In the genomic region with DNA sequence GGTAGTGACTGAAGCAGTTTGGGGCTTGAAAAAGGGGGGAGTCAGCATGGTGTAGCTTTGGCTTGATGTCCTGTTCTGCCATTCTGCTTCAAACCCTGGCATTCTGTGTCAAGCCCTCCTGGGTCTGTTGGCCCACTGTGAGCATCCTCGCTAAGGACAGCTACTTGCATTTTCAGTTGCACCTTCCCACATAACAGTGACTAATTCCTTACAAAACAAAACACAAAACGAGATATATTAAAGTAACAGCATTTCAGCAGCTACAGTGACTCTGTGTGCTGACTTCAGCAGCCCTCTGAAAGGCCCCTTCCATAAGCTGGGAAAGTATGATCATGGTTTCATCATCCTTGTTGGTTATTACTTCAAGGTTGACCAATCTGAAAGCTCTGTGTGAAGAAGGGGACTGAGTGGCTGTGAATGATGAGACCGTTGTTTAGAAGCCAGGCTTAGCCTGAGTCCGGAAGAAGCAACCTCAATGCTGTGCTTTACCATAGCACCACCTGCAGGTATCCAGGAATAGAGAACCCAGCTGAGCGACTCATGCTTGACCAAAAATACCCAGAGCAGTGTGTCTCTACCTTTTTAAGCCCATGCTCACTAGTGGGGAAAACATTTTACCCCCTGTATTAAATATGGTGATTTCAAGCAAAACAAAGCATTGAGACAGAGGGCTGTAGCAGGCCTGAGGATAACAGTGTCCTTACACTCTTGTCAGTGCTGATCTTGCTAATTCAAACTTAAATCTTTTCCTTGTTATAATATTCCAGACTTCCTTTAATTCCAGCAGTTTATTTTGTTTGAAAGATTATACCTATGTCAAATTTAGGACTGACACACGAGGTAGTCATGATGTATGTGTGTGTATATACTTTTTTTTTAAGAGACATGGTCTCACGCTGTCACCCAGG, we compare ENCODE assay signal across 8 cellular contexts. TPM values are rescaled to one million over a fixed set of nuclear protein-coding genes. Genes with fewer than 3 reads are reported as not detected.
DNase-seq lines count a peak whose midpoint lies in the region; ATAC-seq, FAIRE-seq and TF ChIP-seq lines count a peak whose summit lies in the region.

No MANE protein-coding gene starts in this region.

- no peaks in the 10 kb centered on the region for H3K9me3 ChIP-seq in OCI-LY3 (ENCODE audit: insufficient read depth, low read length)
- no peaks in the 10 kb centered on the region for H3K9me3 ChIP-seq in right cardiac atrium (ENCODE audit: control insufficient read depth, low read length)
- H3K9me3 ChIP-seq in gastrocnemius medialis: no peaks in the 10 kb centered on the region

- H3K4me1 ChIP-seq in OCI-LY3 (ENCODE audit: low read length) (peaks cover 16% of the 10 kb centered on the region), right cardiac atrium (ENCODE audit: control insufficient read depth, insufficient read depth, low read length) (no peaks in the 10 kb centered on the region), gastrocnemius medialis (no peaks in the 10 kb centered on the region)

- peak overlapping the region; percentile 11; the same call in 1 of the 2 replicates for H3K4me2 ChIP-seq in OCI-LY3 (ENCODE audit: low read length)

- H3K36me3 ChIP-seq in OCI-LY3 (replicated peaks; ENCODE audit: low read depth, low read length) (peaks cover 13% of the 10 kb centered on the region), gastrocnemius medialis (no peaks in the 10 kb centered on the region)

- DNase-seq in DMS53 (lab: John Stamatoyannopoulos, UW) (peak; percentile 81), GM19239 (ENCODE audit: insufficient read length, low spot score) (peak; percentile 54), amniotic stem cell (lab: John Stamatoyannopoulos, UW) (peak; percentile 66), right cardiac atrium (no peak), gastrocnemius medialis (no peak), NCI-H2196 treated with DMSO at 0.1 percent for 48 hours (lab: John Stamatoyannopoulos, UW; ENCODE audit: unreplicated experiment) (no peak)

- no peaks in the 10 kb centered on the region for H4K20me1 ChIP-seq in OCI-LY3 (ENCODE audit: insufficient read depth, low read length)

- TF ChIP-seq CTCF in OCI-LY3 (IDR thresholded peaks at IDR 0.05; ENCODE audit: low read depth, low read length) (peak; percentile 71), gastrocnemius medialis (IDR thresholded peaks at IDR 0.05 in 4 of 5, conservative IDR thresholded peaks at IDR 0.05 in 1 of 5) (peak in 2 of 5 experiments; percentile 25 to 43)

- ATAC-seq in HG03135 (IDR thresholded peaks at IDR 0.05; ENCODE audit: unreplicated experiment): peak; percentile 85
- peak; percentile 86 to 87 for ATAC-seq in right cardiac atrium
- ATAC-seq in gastrocnemius medialis: peak; percentile 18 to 39

- in situ Hi-C loops in gastrocnemius medialis (cut with MboI; ENCODE audit: low sequenced_read_pairs in 4 of 4): no loop called here

- H2AFZ ChIP-seq in OCI-LY3 (ENCODE audit: low read depth, low read length): 0 out of 2 replicates have a peak overlapping the region, but pooled peaks have one; percentile 25

- H3K79me2 ChIP-seq in OCI-LY3 (ENCODE audit: low read length): no peaks in the 10 kb centered on the region

- H3K9ac ChIP-seq in OCI-LY3 (ENCODE audit: low read length): no peak overlapping the region

- no peak for TF ChIP-seq POLR2A in gastrocnemius medialis (IDR thresholded peaks at IDR 0.05)

- H3K27me3 ChIP-seq in OCI-LY3 (ENCODE audit: low read depth, low read length): no peaks in the 10 kb centered on the region
- no peaks in the 10 kb centered on the region for H3K27me3 ChIP-seq in right cardiac atrium (ENCODE audit: control insufficient read depth, insufficient read depth)
- no peaks in the 10 kb centered on the region for H3K27me3 ChIP-seq in gastrocnemius medialis

- intact Hi-C loops in right cardiac atrium (cut with DNase I): loop anchor here in 2 of 4 donors (10.0 kb wide), 1 partner anchor 170 kb away; a partner anchor contains a TSS
- intact Hi-C loops in gastrocnemius medialis (cut with DNase I; ENCODE audit: low total_unique reads): no loop called here

- no peak overlapping the region for H3K4me3 ChIP-seq in OCI-LY3 (ENCODE audit: low read length)
- no peak overlapping the region for H3K4me3 ChIP-seq in right cardiac atrium (ENCODE audit: low read length)
- H3K4me3 ChIP-seq in gastrocnemius medialis: no peak overlapping the region

- WGBS in right cardiac atrium: 35% methylated on average over 7 of the region's 7 CpGs

- peak; percentile 87 for FAIRE-seq in GM19239 (lab: Jason Lieb, UNC)

- H3K27ac ChIP-seq in OCI-LY3 (ENCODE audit: low read length) (no peak overlapping the region), right cardiac atrium (ENCODE audit: low read length) (no peak overlapping the region), gastrocnemius medialis (no peak overlapping the region)

RNA-seq across cellular contexts. Expression of a gene that starts 42.6 kb away (rescaled TPM):
- total RNA-seq in right cardiac atrium: 1 to 10 TPM; 1.0 to 3.0 (median 1.8) TPM
- polyA plus RNA-seq in right cardiac atrium: 0.77 TPM
- under 1 TPM in 3 of 4 donors, not detected in 1; 0.13 to 0.36 (median 0.31) TPM for total RNA-seq in gastrocnemius medialis

Comparison
In these comparisons a context has a peak if more than half of its experiments do, and no peak if none do; other contexts are left out.
1. DNase-seq: peak in DMS53 (single experiment), GM19239 (single experiment) and amniotic stem cell (single experiment); none in right cardiac atrium (0 of 3), gastrocnemius medialis (0 of 2) and NCI-H2196 treated with DMSO at 0.1 percent for 48 hours (single experiment).
2. ATAC-seq: peak in every context shown above with its lines; median percentile 86 in right cardiac atrium; 85 in HG03135; 28 in gastrocnemius medialis.